Comparison of ENCODE assay signal across 28 cellular contexts in genomic region chr16:65905326-65905725, GRCh38.
"Had no signal": no experiment of that assay in that cellular context is flagged by ENCODE, and none has a peak within 500 bp of the region (broad histone marks: within the 10 kb centered on the region; RNA-seq: fewer than 3 reads in every experiment).

No MANE protein-coding gene starts in this region.

- H3K36me3 ChIP-seq: ascending aorta, Peyer's patch, SJSA1 had no signal

- DNase-seq: activated CD4-positive, alpha-beta T cell treated with anti-CD3 and anti-CD28 coated beads for 48 hours; activated CD4-positive, alpha-beta T cell treated with anti-CD3 and anti-CD28 coated beads, Interleukin-2, amount 50 U/mL, for 4 hours; activated CD4-positive, CD25-positive, alpha-beta regulatory T cell treated with anti-CD3 and anti-CD28 coated beads, Interleukin-2, amount 50 U/mL, for 72 hours; activated CD8-positive, alpha-beta memory T cell treated with anti-CD3 and anti-CD28 coated beads, Interleukin-2, amount 50 U/mL, for 48 hours; activated CD8-positive, alpha-beta T cell treated with anti-CD3 and anti-CD28 coated beads, Interleukin-2, amount 10 ng/mL, durations not matched to agents 7 days and 5 days; activated effector memory CD4-positive, alpha-beta T cell treated with anti-CD3 and anti-CD28 coated beads, Interleukin-2, amount 50 U/mL, for 16 hours; activated naive CD4-positive, alpha-beta T cell treated with Interleukin-2 at 50 U/mL for 16 hours; activated naive CD8-positive, alpha-beta T cell treated with anti-CD3 and anti-CD28 coated beads, Interleukin-2, amount 50 U/mL, for 24 hours; activated T-cell treated with anti-CD3 and anti-CD28 coated beads, Interleukin-2, amount 50 U/mL, for 1 hour; amniotic stem cell; body of pancreas; central memory CD4-positive, alpha-beta T cell; IMR-90; KBM-7; NCI-H1048; NCI-H1417; NCI-H1930; NCI-H82; Peyer's patch; Right ventricle myocardium superior had no signal

- H3K27me3 ChIP-seq: ascending aorta, body of pancreas, Peyer's patch, SJSA1 had no signal

- H3K27ac Mint-ChIP-seq: activated CD8-positive, alpha-beta T cell treated with anti-CD3 and anti-CD28 coated beads, Interleukin-2, amount 10 ng/mL, durations not matched to agents 7 days and 5 days; activated naive CD4-positive, alpha-beta T cell treated with anti-CD3 and anti-CD28 coated beads, Interleukin-2, amount 50 U/mL, for 72 hours; activated naive CD8-positive, alpha-beta T cell treated with anti-CD3 and anti-CD28 coated beads, Interleukin-2, amount 50 U/mL, for 24 hours; T-helper 1 cell treated with Interleukin-12 subunit alpha and Interleukin-12 subunit beta and Interleukin-4 antibody, amounts not matched to agents 30 μg/mL and 1 μg/mL, for 36 hours; WTC11 had no signal

- H3K4me3 ChIP-seq: ascending aorta, body of pancreas, coronary artery, Peyer's patch, SJSA1 had no signal

- H3K9me3 ChIP-seq: ascending aorta, body of pancreas, Peyer's patch, SJSA1 had no signal

- H3K4me1 Mint-ChIP-seq: activated naive CD8-positive, alpha-beta T cell treated with anti-CD3 and anti-CD28 coated beads, Interleukin-2, amount 50 U/mL, for 24 hours had no signal

- H3K36me3 Mint-ChIP-seq: activated naive CD4-positive, alpha-beta T cell treated with anti-CD3 and anti-CD28 coated beads, Interleukin-2, amount 50 U/mL, for 72 hours; WTC11 had no signal

- ATAC-seq: activated CD8-positive, alpha-beta T cell treated with anti-CD3 and anti-CD28 coated beads, Interleukin-2, amount 10 ng/mL, durations not matched to agents 7 days and 5 days; activated naive CD4-positive, alpha-beta T cell treated with anti-CD3 and anti-CD28 coated beads, Interleukin-2, amount 50 U/mL, for 72 hours; activated naive CD8-positive, alpha-beta T cell treated with anti-CD3 and anti-CD28 coated beads, Interleukin-2, amount 50 U/mL, for 24 hours; body of pancreas; SK-N-SH treated with all-trans-retinoic acid at 6 μM for 48 hours; WTC11 had no signal

- H3K27me3 Mint-ChIP-seq: activated naive CD8-positive, alpha-beta T cell treated with anti-CD3 and anti-CD28 coated beads, Interleukin-2, amount 50 U/mL, for 24 hours had no signal

- H3K4me1 ChIP-seq: ascending aorta, body of pancreas, Peyer's patch, SJSA1 had no signal

- H3K27ac ChIP-seq: ascending aorta, body of pancreas, coronary artery, Peyer's patch, RWPE1, SJSA1 had no signal

- H3K9me3 Mint-ChIP-seq: activated naive CD8-positive, alpha-beta T cell treated with anti-CD3 and anti-CD28 coated beads, Interleukin-2, amount 50 U/mL, for 24 hours; T-helper 1 cell treated with Interleukin-12 subunit alpha and Interleukin-12 subunit beta and Interleukin-4 antibody, amounts not matched to agents 30 μg/mL and 1 μg/mL, for 36 hours; WTC11 had no signal

- H3K4me3 Mint-ChIP-seq: activated CD8-positive, alpha-beta T cell treated with anti-CD3 and anti-CD28 coated beads, Interleukin-2, amount 10 ng/mL, durations not matched to agents 7 days and 5 days; activated naive CD8-positive, alpha-beta T cell treated with anti-CD3 and anti-CD28 coated beads, Interleukin-2, amount 50 U/mL, for 24 hours; T-helper 1 cell treated with Interleukin-12 subunit alpha and Interleukin-12 subunit beta and Interleukin-4 antibody, amounts not matched to agents 30 μg/mL and 1 μg/mL, for 36 hours; WTC11 had no signal
